ENCODE assay signal across 18 cellular contexts in genomic region chr16:72884573-72884972, GRCh38.
DNase-seq lines count a peak whose midpoint lies in the region; ATAC-seq and TF ChIP-seq lines count a peak whose summit lies in the region.
"Had no signal": no experiment of that assay in that cellular context is flagged by ENCODE, and none has a peak within 500 bp of the region (broad histone marks: within the 10 kb centered on the region; RNA-seq: fewer than 3 reads in every experiment).

No MANE protein-coding gene starts in this region.

- WGBS in lung, 2 donors: 73 to 80% methylated on average over 5 of the region's 5 CpGs
- WGBS in trophoblast cell (ENCODE audit: extremely low coverage, insufficient coverage, insufficient read length): no CpG with 5 or more reads among the region's 5 CpGs

- no peak overlapping the region for H3K23ac ChIP-seq in trophoblast cell (ENCODE audit: low read length)

- ATAC-seq in activated T-cell treated with anti-CD3 and anti-CD28 coated beads, Interleukin-2, amount 50 U/mL, for 72 hours (replicated peaks in 1 of 2): no peak
- peak; percentile 72 for ATAC-seq in lung (ENCODE audit: insufficient read depth, low FRiP score)
- no peak for ATAC-seq in HG03139 (IDR thresholded peaks at IDR 0.05; ENCODE audit: unreplicated experiment)

- peaks cover 0 to 2% of the 10 kb centered on the region in 2 donors for H3K36me3 Mint-ChIP-seq in activated T-cell treated with anti-CD3 and anti-CD28 coated beads, Interleukin-2, amount 50 U/mL, for 72 hours (ENCODE audit: insufficient read depth in 2 of 2)

- H3K9me3 Mint-ChIP-seq in activated T-cell treated with anti-CD3 and anti-CD28 coated beads, Interleukin-2, amount 50 U/mL, for 72 hours: peaks cover 0 to 2% of the 10 kb centered on the region in 2 donors
- H3K9me3 Mint-ChIP-seq: stimulated activated naive CD8-positive, alpha-beta T cell treated with anti-CD3 and anti-CD28 coated beads, Interleukin-15, Interleukin-2, amounts not matched to agents 100 ng/mL and 50 ng/mL, for 24 hours had no signal

- H3K4me1 Mint-ChIP-seq in activated T-cell treated with anti-CD3 and anti-CD28 coated beads, Interleukin-2, amount 50 U/mL, for 72 hours (ENCODE audit: low read depth): peaks cover 5% of the 10 kb centered on the region

- H2AK5ac ChIP-seq in trophoblast cell (ENCODE audit: low read length): no peak overlapping the region

- no peak for TF ChIP-seq CTCF in lung (IDR thresholded peaks at IDR 0.05; ENCODE audit: control extremely low read depth, extremely low read depth)

- no peaks in the 10 kb centered on the region for H3K79me1 ChIP-seq in trophoblast cell (ENCODE audit: low read length)

- no peak overlapping the region for H3K4me3 Mint-ChIP-seq in activated T-cell treated with anti-CD3 and anti-CD28 coated beads, Interleukin-2, amount 50 U/mL, for 72 hours
- H3K4me3 Mint-ChIP-seq: activated naive CD8-positive, alpha-beta T cell treated with anti-CD3 and anti-CD28 coated beads, Interleukin-2, amount 10 ng/mL, durations not matched to agents 7 days and 5 days; stimulated activated naive CD8-positive, alpha-beta T cell treated with anti-CD3 and anti-CD28 coated beads, Interleukin-15, Interleukin-2, amounts not matched to agents 100 ng/mL and 50 ng/mL, for 24 hours had no signal

- H4K12ac ChIP-seq in trophoblast cell (ENCODE audit: low read depth, low read length): no peak overlapping the region

- H3K4me3 ChIP-seq in lung: no peak overlapping the region
- no peak overlapping the region for H3K4me3 ChIP-seq in trophoblast cell (ENCODE audit: low read depth, low read length)
- H3K4me3 ChIP-seq: tibial artery had no signal

- peaks cover 0 to 3% of the 10 kb centered on the region in 2 donors for H3K9me3 ChIP-seq in lung (ENCODE audit: control insufficient read depth in 2 of 2, insufficient read depth in 1 of 2, low read length in 1 of 2)
- peaks cover 8% of the 10 kb centered on the region for H3K9me3 ChIP-seq in trophoblast cell (ENCODE audit: insufficient read depth, low read depth, low read length)
- H3K9me3 ChIP-seq: neutrophil, tibial artery had no signal

- H3K4me1 ChIP-seq in lung (ENCODE audit: control insufficient read depth in 2 of 2, insufficient read depth in 2 of 2, low read length in 2 of 2) (peaks cover 0 to 2% of the 10 kb centered on the region in 2 donors), trophoblast cell (ENCODE audit: control insufficient read depth in 1 of 2, insufficient read depth in 2 of 2, low read length in 2 of 2) (no peaks in the 10 kb centered on the region)

- H3K27me3 ChIP-seq in lung (ENCODE audit: control insufficient read depth, insufficient read depth) (no peaks in the 10 kb centered on the region), trophoblast cell (ENCODE audit: insufficient read depth, low read length) (no peaks in the 10 kb centered on the region)
- H3K27me3 ChIP-seq: neutrophil, tibial artery had no signal

- no peaks in the 10 kb centered on the region for H3K27me3 Mint-ChIP-seq in activated T-cell treated with anti-CD3 and anti-CD28 coated beads, Interleukin-2, amount 50 U/mL, for 72 hours (ENCODE audit: low read depth)
- H3K27me3 Mint-ChIP-seq: stimulated activated naive CD8-positive, alpha-beta T cell treated with anti-CD3 and anti-CD28 coated beads, Interleukin-15, Interleukin-2, amounts not matched to agents 100 ng/mL and 50 ng/mL, for 24 hours had no signal

- H2BK12ac ChIP-seq in trophoblast cell (ENCODE audit: low read length): no peak overlapping the region

- no peak overlapping the region for H3K9ac ChIP-seq in trophoblast cell (ENCODE audit: low read length)

- no peak overlapping the region for H3K4ac ChIP-seq in trophoblast cell (ENCODE audit: low read depth, low read length)

- H2BK5ac ChIP-seq in trophoblast cell (ENCODE audit: low read depth, low read length, poor library complexity): no peak overlapping the region

- no peak overlapping the region for H2AFZ ChIP-seq in trophoblast cell (ENCODE audit: insufficient read depth, low read length, poor library complexity)

- no peak for DNase-seq in activated T-cell treated with anti-CD3 and anti-CD28 coated beads, Interleukin-2, amount 50 U/mL, for 72 hours
- no peak for DNase-seq in activated T-cell treated with anti-CD3 and anti-CD28 coated beads, Interleukin-2, amount 50 U/mL, for 1 hour
- DNase-seq in NCI-H510A (lab: John Stamatoyannopoulos, UW): peak; percentile 52
- DNase-seq in lung (ENCODE audit: low spot score): peak; percentile 65
- DNase-seq in SHP77 (lab: John Stamatoyannopoulos, UW): no peak
- DNase-seq in D341Med (ENCODE audit: low spot score): no peak
- no peak for DNase-seq in trophoblast cell
- DNase-seq: activated CD4-positive, alpha-beta T cell treated with anti-CD3 and anti-CD28 coated beads, Interleukin-2, amount 50 U/mL, for 1 hour; activated naive CD8-positive, alpha-beta T cell treated with anti-CD3 and anti-CD28 coated beads, Interleukin-2, amount 10 ng/mL, durations not matched to agents 7 days and 5 days; erythroblast; hippocampal formation; islet precursor cell; T-helper 9 cell had no signal

- no peak overlapping the region for H3K4me2 ChIP-seq in trophoblast cell (ENCODE audit: low read length)

- H3K27ac ChIP-seq in lung (ENCODE audit: low read depth in 1 of 2, low read length in 1 of 2): no peak overlapping the region
- H3K27ac ChIP-seq in trophoblast cell (ENCODE audit: low read depth, low read length): no peak overlapping the region
- H3K27ac ChIP-seq: HL-60, neutrophil, tibial artery had no signal

- H3K36me3 ChIP-seq in lung (ENCODE audit: control insufficient read depth in 2 of 2, insufficient read depth in 2 of 2, low read length in 2 of 2) (peaks cover 17% of the 10 kb centered on the region in 2 donors), trophoblast cell (ENCODE audit: control insufficient read depth in 1 of 2, insufficient read depth in 2 of 2, low read length in 2 of 2) (peaks cover 13 to 30% of the 10 kb centered on the region in 2 experiments)
- H3K36me3 ChIP-seq: neutrophil had no signal

- no peak overlapping the region for H3K14ac ChIP-seq in trophoblast cell (ENCODE audit: low read length)

- no peak overlapping the region for H2BK120ac ChIP-seq in trophoblast cell (ENCODE audit: insufficient read depth, low read length, poor library complexity)

- no peaks in the 10 kb centered on the region for H3K79me2 ChIP-seq in trophoblast cell (ENCODE audit: control insufficient read depth, insufficient read depth, low read length, poor library complexity)

- H3K27ac Mint-ChIP-seq in activated T-cell treated with anti-CD3 and anti-CD28 coated beads, Interleukin-2, amount 50 U/mL, for 72 hours: peak overlapping the region; percentile 52
- H3K27ac Mint-ChIP-seq: activated naive CD8-positive, alpha-beta T cell treated with anti-CD3 and anti-CD28 coated beads, Interleukin-2, amount 10 ng/mL, durations not matched to agents 7 days and 5 days; stimulated activated naive CD8-positive, alpha-beta T cell treated with anti-CD3 and anti-CD28 coated beads, Interleukin-15, Interleukin-2, amounts not matched to agents 100 ng/mL and 50 ng/mL, for 24 hours had no signal

- no peak overlapping the region for H4K8ac ChIP-seq in trophoblast cell (ENCODE audit: low read depth, low read length)

- no peak overlapping the region for H4K91ac ChIP-seq in trophoblast cell (ENCODE audit: low read depth, low read length)

- no peak overlapping the region for H3K18ac ChIP-seq in trophoblast cell (ENCODE audit: low read length)

Comparison
In these comparisons a context has a peak if more than half of its experiments do, and no peak if none do; other contexts are left out.
1. DNase-seq: peak in NCI-H510A (single experiment) and lung (single experiment); none in activated T-cell treated with anti-CD3 and anti-CD28 coated beads, Interleukin-2, amount 50 U/mL, for 72 hours (0 of 2), activated T-cell treated with anti-CD3 and anti-CD28 coated beads, Interleukin-2, amount 50 U/mL, for 1 hour (single experiment), SHP77 (0 of 2), D341Med (single experiment) and trophoblast cell (0 of 2).